In genomic region chr2:53216805-53217204, GRCh38 we compare ENCODE assay signal across 34 cellular contexts.
"Had no signal": no experiment of that assay in that cellular context is flagged by ENCODE, and none has a peak within 500 bp of the region (broad histone marks: within the 10 kb centered on the region; RNA-seq: fewer than 3 reads in every experiment).

No MANE protein-coding gene starts in this region.

- H3K9me3 ChIP-seq: ascending aorta had no signal

- H3K36me3 ChIP-seq: ascending aorta, cardiac muscle cell had no signal

- DNase-seq: activated B cell treated with CpG ODN at 0.5 μM for 24 hours; activated CD4-positive, alpha-beta memory T cell treated with anti-CD3 and anti-CD28 coated beads, Interleukin-2, amount 10 ng/mL, durations not matched to agents 7 days and 5 days; activated CD4-positive, alpha-beta T cell treated with anti-CD3 and anti-CD28 coated beads for 4 hours; activated CD4-positive, alpha-beta T cell treated with anti-CD3 and anti-CD28 coated beads, Interleukin-2, amount 10 ng/mL, durations not matched to agents 7 days and 5 days; activated CD4-positive, alpha-beta T cell treated with anti-CD3 and anti-CD28 coated beads, Interleukin-2, amount 50 U/mL, for 48 hours; activated CD4-positive, CD25-positive, alpha-beta regulatory T cell treated with anti-CD3 and anti-CD28 coated beads, Interleukin-2, amount 50 U/mL, for 72 hours; activated CD8-positive, alpha-beta memory T cell treated with anti-CD3 and anti-CD28 coated beads for 24 hours; activated CD8-positive, alpha-beta memory T cell treated with anti-CD3 and anti-CD28 coated beads, Interleukin-2, amount 10 ng/mL, durations not matched to agents 7 days and 5 days; activated CD8-positive, alpha-beta memory T cell treated with anti-CD3 and anti-CD28 coated beads, Interleukin-2, amount 50 U/mL, for 48 hours; activated CD8-positive, alpha-beta T cell treated with anti-CD3 and anti-CD28 coated beads, Interleukin-2, amount 10 ng/mL, durations not matched to agents 7 days and 5 days; activated effector memory CD4-positive, alpha-beta T cell treated with Interleukin-2 at 50 U/mL for 16 hours; activated gamma-delta T cell; activated naive CD4-positive, alpha-beta T cell treated with anti-CD3 and anti-CD28 coated beads, Interleukin-2, amount 10 ng/mL, durations not matched to agents 7 days and 5 days; activated naive CD4-positive, alpha-beta T cell treated with Interleukin-2 at 50 U/mL for 16 hours; activated naive CD8-positive, alpha-beta T cell treated with anti-CD3 and anti-CD28 coated beads, Interleukin-2, amount 10 ng/mL, durations not matched to agents 7 days and 5 days; activated naive CD8-positive, alpha-beta T cell treated with anti-CD3 and anti-CD28 coated beads, Interleukin-2, amount 50 U/mL, for 24 hours; activated T-cell treated with anti-CD3 and anti-CD28 coated beads, Interleukin-2, amount 50 U/mL, for 24 hours; activated T-cell treated with anti-CD3 and anti-CD28 coated beads, Interleukin-2, amount 50 U/mL, for 48 hours; amygdala; anterior cingulate cortex; caudate nucleus; cerebellar nuclear complex; T-helper 1 cell; T-helper 9 cell had no signal

- H3K4me3 Mint-ChIP-seq: activated B cell treated with CpG ODN at 0.5 μM for 24 hours; activated CD4-positive, alpha-beta memory T cell treated with anti-CD3 and anti-CD28 coated beads, Interleukin-2, amount 10 ng/mL, durations not matched to agents 7 days and 5 days; activated CD4-positive, alpha-beta T cell treated with anti-CD3 and anti-CD28 coated beads, Interleukin-2, amount 10 ng/mL, durations not matched to agents 7 days and 5 days; activated CD8-positive, alpha-beta memory T cell treated with anti-CD3 and anti-CD28 coated beads, Interleukin-2, amount 10 ng/mL, durations not matched to agents 7 days and 5 days; activated CD8-positive, alpha-beta T cell treated with anti-CD3 and anti-CD28 coated beads, Interleukin-2, amount 10 ng/mL, durations not matched to agents 7 days and 5 days; activated naive CD4-positive, alpha-beta T cell treated with anti-CD3 and anti-CD28 coated beads, Interleukin-2, amount 10 ng/mL, durations not matched to agents 7 days and 5 days; activated naive CD4-positive, alpha-beta T cell treated with anti-CD3 and anti-CD28 coated beads, Interleukin-2, amount 50 U/mL, for 24 hours; activated naive CD8-positive, alpha-beta T cell; activated naive CD8-positive, alpha-beta T cell treated with anti-CD3 and anti-CD28 coated beads, Interleukin-2, amount 10 ng/mL, durations not matched to agents 7 days and 5 days; activated naive CD8-positive, alpha-beta T cell treated with anti-CD3 and anti-CD28 coated beads, Interleukin-2, amount 50 U/mL, for 24 hours; activated T-cell treated with anti-CD3 and anti-CD28 coated beads, Interleukin-2, amount 50 U/mL, for 24 hours; brain; central memory CD8-positive, alpha-beta T cell; T-helper 1 cell treated with Interleukin-12 subunit alpha and Interleukin-12 subunit beta and Interleukin-4 antibody, amounts not matched to agents 30 μg/mL and 1 μg/mL, for 36 hours; T-helper 2 cell treated with Interferon-gamma antibody and Interleukin-4, amounts not matched to agents 5 μg/mL and 100 μg/mL, for 36 hours had no signal

- H3K27ac Mint-ChIP-seq: activated B cell treated with CpG ODN at 0.5 μM for 24 hours; activated CD4-positive, alpha-beta memory T cell treated with anti-CD3 and anti-CD28 coated beads, Interleukin-2, amount 10 ng/mL, durations not matched to agents 7 days and 5 days; activated CD4-positive, alpha-beta T cell treated with anti-CD3 and anti-CD28 coated beads, Interleukin-2, amount 10 ng/mL, durations not matched to agents 7 days and 5 days; activated CD8-positive, alpha-beta memory T cell treated with anti-CD3 and anti-CD28 coated beads, Interleukin-2, amount 10 ng/mL, durations not matched to agents 7 days and 5 days; activated CD8-positive, alpha-beta T cell treated with anti-CD3 and anti-CD28 coated beads, Interleukin-2, amount 10 ng/mL, durations not matched to agents 7 days and 5 days; activated naive CD4-positive, alpha-beta T cell treated with anti-CD3 and anti-CD28 coated beads, Interleukin-2, amount 10 ng/mL, durations not matched to agents 7 days and 5 days; activated naive CD4-positive, alpha-beta T cell treated with anti-CD3 and anti-CD28 coated beads, Interleukin-2, amount 50 U/mL, for 24 hours; activated naive CD8-positive, alpha-beta T cell; activated naive CD8-positive, alpha-beta T cell treated with anti-CD3 and anti-CD28 coated beads, Interleukin-2, amount 10 ng/mL, durations not matched to agents 7 days and 5 days; activated naive CD8-positive, alpha-beta T cell treated with anti-CD3 and anti-CD28 coated beads, Interleukin-2, amount 50 U/mL, for 24 hours; activated T-cell treated with anti-CD3 and anti-CD28 coated beads, Interleukin-2, amount 50 U/mL, for 24 hours; activated T-helper 2 cell treated with anti-CD3 and anti-CD28 coated beads, Interferon-gamma antibody, Interleukin-2, Interleukin-4, amounts not matched to agents 10 μg/mL and 5 μg/mL and 100 μg/mL, durations not matched to agents 14 hours and 24 hours and 36 hours; brain; T-helper 1 cell treated with Interleukin-12 subunit alpha and Interleukin-12 subunit beta and Interleukin-4 antibody, amounts not matched to agents 30 μg/mL and 1 μg/mL, for 36 hours; T-helper 2 cell treated with Interferon-gamma antibody and Interleukin-4, amounts not matched to agents 5 μg/mL and 100 μg/mL, for 36 hours had no signal

- H3K27me3 ChIP-seq: ascending aorta, cardiac muscle cell had no signal

- ATAC-seq: activated CD8-positive, alpha-beta memory T cell treated with anti-CD3 and anti-CD28 coated beads, Interleukin-2, amount 10 ng/mL, durations not matched to agents 7 days and 5 days; activated CD8-positive, alpha-beta T cell treated with anti-CD3 and anti-CD28 coated beads, Interleukin-2, amount 10 ng/mL, durations not matched to agents 7 days and 5 days had no signal

- H3K4me3 ChIP-seq: ascending aorta, cardiac muscle cell had no signal

- H3K4me1 Mint-ChIP-seq: activated B cell treated with CpG ODN at 0.5 μM for 24 hours; activated CD4-positive, alpha-beta memory T cell treated with anti-CD3 and anti-CD28 coated beads, Interleukin-2, amount 10 ng/mL, durations not matched to agents 7 days and 5 days; activated CD4-positive, alpha-beta T cell treated with anti-CD3 and anti-CD28 coated beads, Interleukin-2, amount 10 ng/mL, durations not matched to agents 7 days and 5 days; activated CD8-positive, alpha-beta memory T cell treated with anti-CD3 and anti-CD28 coated beads, Interleukin-2, amount 10 ng/mL, durations not matched to agents 7 days and 5 days; activated naive CD4-positive, alpha-beta T cell treated with anti-CD3 and anti-CD28 coated beads, Interleukin-2, amount 10 ng/mL, durations not matched to agents 7 days and 5 days; activated naive CD4-positive, alpha-beta T cell treated with anti-CD3 and anti-CD28 coated beads, Interleukin-2, amount 50 U/mL, for 24 hours; activated naive CD8-positive, alpha-beta T cell treated with anti-CD3 and anti-CD28 coated beads, Interleukin-2, amount 10 ng/mL, durations not matched to agents 7 days and 5 days; activated naive CD8-positive, alpha-beta T cell treated with anti-CD3 and anti-CD28 coated beads, Interleukin-2, amount 50 U/mL, for 24 hours; central memory CD8-positive, alpha-beta T cell had no signal

- H3K36me3 Mint-ChIP-seq: activated CD8-positive, alpha-beta memory T cell treated with anti-CD3 and anti-CD28 coated beads, Interleukin-2, amount 10 ng/mL, durations not matched to agents 7 days and 5 days; activated naive CD4-positive, alpha-beta T cell treated with anti-CD3 and anti-CD28 coated beads, Interleukin-2, amount 10 ng/mL, durations not matched to agents 7 days and 5 days; activated naive CD4-positive, alpha-beta T cell treated with anti-CD3 and anti-CD28 coated beads, Interleukin-2, amount 50 U/mL, for 24 hours; activated naive CD8-positive, alpha-beta T cell; activated naive CD8-positive, alpha-beta T cell treated with anti-CD3 and anti-CD28 coated beads, Interleukin-2, amount 10 ng/mL, durations not matched to agents 7 days and 5 days had no signal

- H3K4me1 ChIP-seq: ascending aorta had no signal

- H3K27ac ChIP-seq: ascending aorta, cardiac muscle cell, VCaP had no signal
